In the genomic region with DNA sequence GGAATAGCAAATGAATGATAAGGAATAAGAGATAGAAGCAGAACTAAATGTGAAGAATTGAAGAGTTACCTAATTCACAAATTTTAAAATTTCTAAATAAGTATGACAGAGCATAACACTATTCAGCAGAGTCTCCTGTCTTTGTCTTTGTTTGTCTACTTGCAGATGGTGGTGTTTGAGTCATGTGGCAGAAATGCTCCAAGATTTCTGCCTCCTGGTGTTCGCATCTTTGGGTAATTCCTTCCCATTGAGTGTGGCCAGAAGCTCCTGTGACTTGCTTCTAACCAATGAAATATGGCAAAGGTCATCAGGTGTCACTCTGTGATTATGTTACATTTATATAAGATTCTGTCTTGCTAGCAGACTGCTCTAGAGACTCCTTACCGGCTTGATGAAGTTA, we compare ENCODE assay signal across 27 cellular contexts. TPM values are rescaled to one million over a fixed set of nuclear protein-coding genes. Genes with fewer than 3 reads are reported as not detected.
DNase-seq lines count a peak whose midpoint lies in the region; ATAC-seq and TF ChIP-seq lines count a peak whose summit lies in the region.
"Had no signal": no experiment of that assay in that cellular context is flagged by ENCODE, and none has a peak within 500 bp of the region (broad histone marks: within the 10 kb centered on the region; RNA-seq: fewer than 3 reads in every experiment).

No MANE protein-coding gene starts in this region.

- H3K9me3 ChIP-seq in psoas muscle: no peaks in the 10 kb centered on the region
- H3K9me3 ChIP-seq: gastrocnemius medialis, HAP-1, prostate gland, sigmoid colon, SK-N-SH, suprapubic skin, uterus had no signal

- no peak for TF ChIP-seq CTCF in psoas muscle (IDR thresholded peaks at IDR 0.05)

- intact Hi-C loops in psoas muscle (cut with DNase I): no loop called here

- H3K27ac ChIP-seq in psoas muscle: no peak overlapping the region
- H3K27ac ChIP-seq: gastrocnemius medialis, hepatocyte, prostate gland, sigmoid colon, suprapubic skin, uterus had no signal

- no peaks in the 10 kb centered on the region for H3K27me3 ChIP-seq in psoas muscle (ENCODE audit: insufficient read depth in 3 of 3, low read length in 2 of 3)
- H3K27me3 ChIP-seq: gastrocnemius medialis, hepatocyte, sigmoid colon, suprapubic skin, uterus had no signal

- no peak overlapping the region for H3K4me3 ChIP-seq in psoas muscle
- H3K4me3 ChIP-seq: gastrocnemius medialis, HAP-1, hepatocyte, prostate gland, sigmoid colon, suprapubic skin, uterus had no signal

- WGBS in psoas muscle, 3 donors: 65 to 78% (median 67%) methylated on average over 2 of the region's 2 CpGs

- ATAC-seq in psoas muscle (no peak), HG02798 (IDR thresholded peaks at IDR 0.05; ENCODE audit: poor library complexity, unreplicated experiment) (no peak)
- ATAC-seq: activated CD8-positive, alpha-beta T cell treated with anti-CD3 and anti-CD28 coated beads, Interleukin-2, amount 10 ng/mL, durations not matched to agents 7 days and 5 days; gastrocnemius medialis; left lobe of liver had no signal

- DNase-seq in A172 (ENCODE audit: low spot score) (peak; percentile 11), HCEC 1CT (peak; percentile 51), astrocyte of the hippocampus (ENCODE audit: low read depth, low spot score) (peak; percentile 15), fibroblast of peridontal ligament (ENCODE audit: extremely low read depth) (peak; percentile 20), psoas muscle (no peak), pons (ENCODE audit: low spot score) (no peak)
- DNase-seq in stimulated activated CD4-positive, alpha-beta T cell treated with anti-CD3 and anti-CD28 coated beads, Interleukin-4, amount 100 ng/mL, for 24 hours: no peak
- DNase-seq: activated CD8-positive, alpha-beta T cell treated with anti-CD3 and anti-CD28 coated beads, Interleukin-2, amount 10 ng/mL, durations not matched to agents 7 days and 5 days; activated effector memory CD4-positive, alpha-beta T cell treated with Interleukin-2 at 50 U/mL for 16 hours; activated naive CD8-positive, alpha-beta T cell treated with anti-CD3 and anti-CD28 coated beads for 36 hours; gastrocnemius medialis; KG1; mesendoderm; NCI-H1436 treated with DMSO at 0.1 percent for 48 hours; NCI-H2107; NCI-H446; NCI-H82; sigmoid colon; SK-N-SH; stimulated activated naive CD4-positive, alpha-beta T cell; uterus had no signal

- no peaks in the 10 kb centered on the region for H3K36me3 ChIP-seq in psoas muscle (ENCODE audit: insufficient read depth in 1 of 2, low read depth in 1 of 2)
- H3K36me3 ChIP-seq: gastrocnemius medialis, HAP-1, prostate gland, sigmoid colon, suprapubic skin, uterus had no signal

- H3K4me1 ChIP-seq in psoas muscle: no peaks in the 10 kb centered on the region
- H3K4me1 ChIP-seq: gastrocnemius medialis, prostate gland, sigmoid colon, suprapubic skin, uterus had no signal

RNA-seq across cellular contexts. Expression of a gene that starts 45.6 kb away (rescaled TPM):
- total RNA-seq in A172 (2014; rRNA removed; shearing (Covaris generic)): not detected in 2 replicates
- under 1 TPM in 2 of 4 donors, not detected in 2; 0.69 to 0.99 TPM for total RNA-seq in psoas muscle
- under 1 TPM; 0.10 to 0.19 (median 0.14) TPM for polyA plus RNA-seq in psoas muscle

Comparison
In these comparisons a context has a peak if more than half of its experiments do, and no peak if none do; other contexts are left out.
1. DNase-seq: peak in A172 (single experiment), HCEC 1CT (single experiment), astrocyte of the hippocampus (single experiment) and fibroblast of peridontal ligament (single experiment); none in psoas muscle (0 of 2), pons (single experiment) and stimulated activated CD4-positive, alpha-beta T cell treated with anti-CD3 and anti-CD28 coated beads, Interleukin-4, amount 100 ng/mL, for 24 hours (single experiment).